1 cellular context compared by ENCODE assay signal in genomic region chr2:20264629-20265028, GRCh38.
TF ChIP-seq lines count a peak whose summit lies in the region.

No MANE protein-coding gene starts in this region.

TF ChIP-seq in K562, 482 proteins besides CTCF, POLR2A, EP300 and RAD21 (continued from another document):
- TF ChIP-seq, protein P1, sequence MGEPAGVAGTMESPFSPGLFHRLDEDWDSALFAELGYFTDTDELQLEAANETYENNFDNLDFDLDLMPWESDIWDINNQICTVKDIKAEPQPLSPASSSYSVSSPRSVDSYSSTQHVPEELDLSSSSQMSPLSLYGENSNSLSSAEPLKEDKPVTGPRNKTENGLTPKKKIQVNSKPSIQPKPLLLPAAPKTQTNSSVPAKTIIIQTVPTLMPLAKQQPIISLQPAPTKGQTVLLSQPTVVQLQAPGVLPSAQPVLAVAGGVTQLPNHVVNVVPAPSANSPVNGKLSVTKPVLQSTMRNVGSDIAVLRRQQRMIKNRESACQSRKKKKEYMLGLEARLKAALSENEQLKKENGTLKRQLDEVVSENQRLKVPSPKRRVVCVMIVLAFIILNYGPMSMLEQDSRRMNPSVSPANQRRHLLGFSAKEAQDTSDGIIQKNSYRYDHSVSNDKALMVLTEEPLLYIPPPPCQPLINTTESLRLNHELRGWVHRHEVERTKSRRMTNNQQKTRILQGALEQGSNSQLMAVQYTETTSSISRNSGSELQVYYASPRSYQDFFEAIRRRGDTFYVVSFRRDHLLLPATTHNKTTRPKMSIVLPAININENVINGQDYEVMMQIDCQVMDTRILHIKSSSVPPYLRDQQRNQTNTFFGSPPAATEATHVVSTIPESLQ (CRISPR knock-in tag; IDR thresholded peaks at IDR 0.05), result no peak
- TF ChIP-seq KLF6 (CRISPR knock-in tag; IDR thresholded peaks at IDR 0.05; ENCODE audit: borderline replicate concordance), result no peak
- TF ChIP-seq ZNF41 (CRISPR knock-in tag; conservative IDR thresholded peaks at IDR 0.05), result no peak
- no peak for TF ChIP-seq XRCC3 (IDR thresholded peaks at IDR 0.05)
TF ChIP-seq in K562: peak in this region for 0.
